Comparison of ENCODE assay signal across 8 cellular contexts in the genomic region with DNA sequence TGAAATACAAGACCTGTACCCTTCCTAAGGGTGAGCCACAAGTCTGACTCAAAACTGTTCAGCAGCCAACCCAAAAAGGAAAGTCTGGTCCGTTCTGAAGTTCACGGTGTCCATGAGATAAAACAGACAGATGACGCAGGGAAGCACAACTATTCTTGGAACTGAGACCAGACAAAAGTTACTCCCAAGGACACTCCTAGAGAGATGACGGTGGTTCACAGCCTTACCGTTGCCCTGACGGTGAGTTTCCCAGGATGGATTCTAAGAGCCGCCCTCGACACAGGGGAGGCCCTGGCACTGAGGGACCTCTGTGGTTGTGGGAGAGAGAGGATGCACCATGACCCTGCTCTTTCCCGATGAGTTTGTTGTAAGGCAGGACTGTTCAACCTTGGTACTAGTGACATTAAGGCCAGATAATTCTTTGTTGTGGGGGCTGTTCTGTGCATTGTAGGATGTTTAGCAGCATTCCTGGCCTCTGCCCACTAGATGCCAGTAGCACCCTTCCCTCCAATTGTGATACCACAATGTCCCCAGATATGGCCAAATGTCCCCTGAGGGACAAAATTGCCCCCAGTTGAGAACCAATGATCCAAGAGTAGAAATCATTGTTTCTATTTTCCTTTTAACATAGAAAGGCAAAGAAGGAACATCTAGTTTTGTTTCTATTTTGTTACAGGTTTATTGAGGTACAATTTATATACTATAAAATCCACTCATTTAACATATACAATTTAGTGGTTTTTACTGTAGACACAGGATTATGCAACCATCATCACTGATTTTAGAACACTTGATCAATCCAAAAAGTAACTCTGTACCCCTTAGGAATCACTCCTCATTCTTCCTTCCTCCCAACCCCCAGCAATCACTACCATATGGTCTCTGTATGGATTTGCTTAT. TPM values are rescaled to one million over a fixed set of nuclear protein-coding genes. Genes with fewer than 3 reads are reported as not detected.
A peak's percentile ranks its signal among the peaks of the same experiment; 100 is the strongest.
DNase-seq lines count a peak whose midpoint lies in the region; ATAC-seq, FAIRE-seq and TF ChIP-seq lines count a peak whose summit lies in the region.

No MANE protein-coding gene starts in this region.

- no peak overlapping the region for H3K27ac ChIP-seq in K562 (ENCODE audit: extremely low read depth, low read depth, low read length)

- peaks cover 2% of the 10 kb centered on the region for H3K9me3 ChIP-seq in K562 (replicated peaks; ENCODE audit: control insufficient read depth, insufficient read depth, low read depth, low read length)

- peaks cover 2 to 3% of the 10 kb centered on the region in 2 experiments; a peak in 1 of 5 replicates for H3K27me3 ChIP-seq in K562 (ENCODE audit: control insufficient read depth in 2 of 2, insufficient read depth in 2 of 2, low read length in 2 of 2)

- no TSS peak for BruUV-seq in K562 (replicated peaks; lab: Mats Ljungman, UMichigan)

- peak overlapping the region in 1 of 2 experiments; percentile 28; a peak in 1 of 4 replicates for H3K9ac ChIP-seq in K562 (ENCODE audit: insufficient read depth in 1 of 2, low read depth in 2 of 2, low read length in 2 of 2)

- H3K36me3 ChIP-seq in K562 (ENCODE audit: control insufficient read depth, insufficient read depth, low read length) = no peaks in the 10 kb centered on the region

- TF ChIP-seq POLR2A in K562 (conservative IDR thresholded peaks at IDR 0.05) = no peak

- FAIRE-seq in K562 (lab: Jason Lieb, UNC) = peak; percentile 72

- peak; percentile 42 to 61 for TF ChIP-seq RAD21 in K562 (CRISPR knock-in tag; conservative IDR thresholded peaks at IDR 0.05 in 1 of 2, IDR thresholded peaks at IDR 0.05 in 1 of 2)

- H3K9me1 ChIP-seq in K562 (ENCODE audit: control insufficient read depth, insufficient read depth, low read length) = no peaks in the 10 kb centered on the region

- TF ChIP-seq CTCF in K562 (IDR thresholded peaks at IDR 0.05 in 2 of 3, conservative IDR thresholded peaks at IDR 0.05 in 1 of 3; ENCODE audit: insufficient read depth in 2 of 3, low read depth in 1 of 3, low read length in 3 of 3) = peak; percentile 43 to 45 (median 45); a peak in 5 of 6 replicates

- peak overlapping the region; percentile 59 for H3K4me2 ChIP-seq in K562 (ENCODE audit: insufficient read depth, low read length)

- H3K4me1 ChIP-seq in K562 (replicated peaks in 1 of 2; ENCODE audit: control insufficient read depth in 2 of 2, insufficient read depth in 2 of 2, low read length in 2 of 2) = peaks cover 0 to 11% of the 10 kb centered on the region in 2 experiments; a peak in 3 of 5 replicates

- peak overlapping the region; percentile 74 for H2AFZ ChIP-seq in K562 (ENCODE audit: low read depth, low read length)

- in situ Hi-C loops in KBM-7 (cut with MboI; ENCODE audit: low pct_unique_long_range_greater_than_20kb, low sequenced_read_pairs) = no loop called here
- in situ Hi-C loops in K562 (cut with MboI) = no loop called here

- intact Hi-C loops in K562 (cut with micrococcal nuclease) = loop anchor here (1.0 kb wide), 2 partner anchors 64 to 78 kb away; no protein-coding TSS in a partner anchor

- TF ChIP-seq EP300 in K562 (IDR thresholded peaks at IDR 0.05; ENCODE audit: low read length) = no peak

- H3K79me2 ChIP-seq in K562 (ENCODE audit: control insufficient read depth, insufficient read depth, low read length) = no peaks in the 10 kb centered on the region

- POLR2A ChIA-PET in K562 (lab: Yijun Ruan, JAX) = interaction anchor here (0.9 kb wide), 1 partner anchor 13 kb away, joined by 4 read pairs; no protein-coding TSS in a partner anchor

- no peak overlapping the region for H3K4me3 ChIP-seq in K562

- peak; percentile 51 for ATAC-seq in K562
- no peak for ATAC-seq in HG03039 (IDR thresholded peaks at IDR 0.05; ENCODE audit: unreplicated experiment)
- ATAC-seq in HG02885 (IDR thresholded peaks at IDR 0.05; ENCODE audit: poor library complexity, unreplicated experiment) = no peak

- WGBS in K562 (ENCODE audit: insufficient coverage, low coverage, missing lambda C conversion rate) = under 1% methylated on average over 9 of the region's 9 CpGs

- CTCF ChIA-PET in K562 (lab: Yijun Ruan, JAX; ENCODE audit: low intra/inter-chr PET ratio) = interaction anchor here (0.6 kb wide), 1 partner anchor 77 kb away, joined by 3 read pairs; no protein-coding TSS in a partner anchor

- peak; percentile 66 for DNase-seq in DMS 273 (lab: John Stamatoyannopoulos, UW; ENCODE audit: unreplicated experiment)
- DNase-seq in KBM-7 = peak; percentile 63
- peak in 2 of 4 experiments; percentile 39 to 67 for DNase-seq in K562 (ENCODE audit: extremely low read depth in 1 of 4, low spot score in 3 of 4)
- peak; percentile 44 for DNase-seq in mucosa of gallbladder (ENCODE audit: low spot score)
- DNase-seq in inferior parietal cortex (ENCODE audit: extremely low spot score) = no peak
- DNase-seq in central memory CD4-positive, alpha-beta T cell = no peak

- H4K20me1 ChIP-seq in K562 (replicated peaks; ENCODE audit: control insufficient read depth, insufficient read depth, low read length) = no peaks in the 10 kb centered on the region

TF ChIP-seq in K562, 482 proteins besides CTCF, POLR2A, EP300 and RAD21 (continues in another document):
- TF ChIP-seq U2AF2 (optimal IDR thresholded peaks at IDR 0.05; ENCODE audit: low read depth, low read length) (no peak), HNRNPH1 (optimal IDR thresholded peaks at IDR 0.05; ENCODE audit: low read depth, low read length) (no peak), HDAC6 (IDR thresholded peaks at IDR 0.05; ENCODE audit: low read depth, low read length) (no peak), CBFB (CRISPR knock-in tag; IDR thresholded peaks at IDR 0.05) (no peak), NR3C1 (CRISPR knock-in tag; IDR thresholded peaks at IDR 0.05) (no peak), RCOR1 (IDR thresholded peaks at IDR 0.05; ENCODE audit: borderline replicate concordance in 1 of 2, low read depth in 2 of 2, low read length in 2 of 2) (no peak)

RNA-seq across cellular contexts. Expression of a gene that starts 23.0 kb away (rescaled TPM):
- not detected in 2 replicates for total RNA-seq in K562 (2011; cell fraction: chromatin; rRNA removed; ENCODE audit: low replicate concordance)
- total RNA-seq in K562 (2011; cell fraction: nucleolus; rRNA removed) = not detected in 2 replicates
- not detected in 2 replicates for total RNA-seq in K562 (2011; cell fraction: nucleoplasm; rRNA removed)
- total RNA-seq in K562 (2014; rRNA removed) (not detected in 2 replicates), K562 (2014; rRNA removed; fragmentation: Illumina TruSeq; extraction: Trizol) (not detected in 2 replicates), K562 (2015; rRNA removed; fragmentation: Illumina TruSeq; extraction: Trizol) (not detected in 2 replicates), K562 (2021) (not detected in 2 replicates), mucosa of gallbladder (not detected)
- polyA plus RNA-seq in K562 (2011; rRNA removed) (not detected in 2 replicates), K562 (2014; fragmentation: Illumina TruSeq; extraction: Trizol) (not detected in 2 replicates), K562 (2014; fragmentation: Nextera tagmentation; extraction: Ambion mirVana) (not detected), K562 (2014; rRNA removed) (not detected in 2 replicates)
- polyA plus RNA-seq in K562 (2011; cell fraction: cytosol; rRNA removed) = not detected in 2 replicates
- polyA plus RNA-seq in K562 (2011; cell fraction: nucleus; rRNA removed) = not detected in 2 replicates
- not detected in 2 replicates for polyA plus RNA-seq in K562 (2012)
- not detected in 2 replicates for polyA minus RNA-seq in K562 (2011; rRNA and poly(A)+ RNA removed)
- polyA minus RNA-seq in K562 (2011; cell fraction: cytosol; rRNA and poly(A)+ RNA removed) = not detected in 2 replicates
- not detected in 2 replicates for polyA minus RNA-seq in K562 (2011; cell fraction: nucleus; rRNA and poly(A)+ RNA removed)

RNA-seq across cellular contexts. Expression of a gene that starts 48.0 kb away (rescaled TPM):
- 5.3 and 10.3 TPM in 2 replicates for total RNA-seq in K562 (2011; cell fraction: chromatin; rRNA removed; ENCODE audit: low replicate concordance)
- total RNA-seq in K562 (2011; cell fraction: nucleolus; rRNA removed) = 6.2 and 6.7 TPM in 2 replicates
- 7.4 and 7.6 TPM in 2 replicates for total RNA-seq in K562 (2011; cell fraction: nucleoplasm; rRNA removed)
- 0.18 and 0.57 TPM in 2 replicates for total RNA-seq in K562 (2014; rRNA removed)
- total RNA-seq in K562 (2014; rRNA removed; fragmentation: Illumina TruSeq; extraction: Trizol) = 0.41 and 0.55 TPM in 2 replicates
- 0.53 and 0.58 TPM in 2 replicates for total RNA-seq in K562 (2015; rRNA removed; fragmentation: Illumina TruSeq; extraction: Trizol)
- 1.9 and 2.3 TPM in 2 replicates for total RNA-seq in K562 (2021)
- polyA plus RNA-seq in K562 (2011; rRNA removed) = 0.67 and 1.6 TPM in 2 replicates
- polyA plus RNA-seq in K562 (2011; cell fraction: cytosol; rRNA removed) = 0.89 and 0.93 TPM in 2 replicates
- polyA plus RNA-seq in K562 (2011; cell fraction: nucleus; rRNA removed) = 12.9 and 17.7 TPM in 2 replicates
- 1.0 and 2.6 TPM in 2 replicates for polyA plus RNA-seq in K562 (2012)
- polyA plus RNA-seq in K562 (2014; fragmentation: Illumina TruSeq; extraction: Trizol) = 1.1 and 1.4 TPM in 2 replicates
- polyA plus RNA-seq in K562 (2014; fragmentation: Nextera tagmentation; extraction: Ambion mirVana) = under 1 TPM in 1 of 2 experiments, not detected in 1; 0.11 TPM
- 0.54 and 0.96 TPM in 2 replicates for polyA plus RNA-seq in K562 (2014; rRNA removed)
- 0.46 and 0.57 TPM in 2 replicates for polyA minus RNA-seq in K562 (2011; rRNA and poly(A)+ RNA removed)
- not detected in 2 replicates for polyA minus RNA-seq in K562 (2011; cell fraction: cytosol; rRNA and poly(A)+ RNA removed)
- polyA minus RNA-seq in K562 (2011; cell fraction: nucleus; rRNA and poly(A)+ RNA removed) = 1.6 and 2.3 TPM in 2 replicates
- 152 TPM for total RNA-seq in mucosa of gallbladder

RNA-seq across cellular contexts. Expression of a gene that starts 56.1 kb away (rescaled TPM):
- 9.0 and 26.9 TPM in 2 replicates for total RNA-seq in K562 (2011; cell fraction: chromatin; rRNA removed; ENCODE audit: low replicate concordance)
- total RNA-seq in K562 (2011; cell fraction: nucleolus; rRNA removed) = 23.7 and 30.0 TPM in 2 replicates
- 23.8 and 24.1 TPM in 2 replicates for total RNA-seq in K562 (2011; cell fraction: nucleoplasm; rRNA removed)
- total RNA-seq in K562 (2014; rRNA removed) (124 and 125 TPM in 2 replicates), K562 (2014; rRNA removed; fragmentation: Illumina TruSeq; extraction: Trizol) (52.1 and 75.2 TPM in 2 replicates), K562 (2015; rRNA removed; fragmentation: Illumina TruSeq; extraction: Trizol) (82.9 and 84.6 TPM in 2 replicates), K562 (2021) (81.8 and 83.5 TPM in 2 replicates), mucosa of gallbladder (158 TPM)
- polyA plus RNA-seq in K562 (2011; rRNA removed) (86.4 and 95.8 TPM in 2 replicates), K562 (2014; fragmentation: Illumina TruSeq; extraction: Trizol) (98.8 and 108 TPM in 2 replicates), K562 (2014; fragmentation: Nextera tagmentation; extraction: Ambion mirVana) (100 to 1,000 TPM; 122 to 139 TPM), K562 (2014; rRNA removed) (134 and 161 TPM in 2 replicates)
- 120 and 170 TPM in 2 replicates for polyA plus RNA-seq in K562 (2011; cell fraction: cytosol; rRNA removed)
- 46.8 and 53.7 TPM in 2 replicates for polyA plus RNA-seq in K562 (2011; cell fraction: nucleus; rRNA removed)
- 100 and 125 TPM in 2 replicates for polyA plus RNA-seq in K562 (2012)
- 34.1 and 43.5 TPM in 2 replicates for polyA minus RNA-seq in K562 (2011; rRNA and poly(A)+ RNA removed)
- 22.0 and 22.4 TPM in 2 replicates for polyA minus RNA-seq in K562 (2011; cell fraction: cytosol; rRNA and poly(A)+ RNA removed)
- polyA minus RNA-seq in K562 (2011; cell fraction: nucleus; rRNA and poly(A)+ RNA removed) = 9.7 and 9.8 TPM in 2 replicates

Comparison
In these comparisons a context has a peak if more than half of its experiments do, and no peak if none do; other contexts are left out.
1. DNase-seq: peak in DMS 273 (single experiment), KBM-7 (single experiment) and mucosa of gallbladder (single experiment); none in inferior parietal cortex (single experiment) and central memory CD4-positive, alpha-beta T cell (single experiment).
2. RNA of a gene that starts 48.0 kb away (total RNA-seq): 152 TPM in mucosa of gallbladder (single experiment); 0.18 to 10.3 TPM in K562; every median in the first group is over 10 times any median in the second.